Comparison of ENCODE assay signal across 14 cellular contexts in the genomic region with DNA sequence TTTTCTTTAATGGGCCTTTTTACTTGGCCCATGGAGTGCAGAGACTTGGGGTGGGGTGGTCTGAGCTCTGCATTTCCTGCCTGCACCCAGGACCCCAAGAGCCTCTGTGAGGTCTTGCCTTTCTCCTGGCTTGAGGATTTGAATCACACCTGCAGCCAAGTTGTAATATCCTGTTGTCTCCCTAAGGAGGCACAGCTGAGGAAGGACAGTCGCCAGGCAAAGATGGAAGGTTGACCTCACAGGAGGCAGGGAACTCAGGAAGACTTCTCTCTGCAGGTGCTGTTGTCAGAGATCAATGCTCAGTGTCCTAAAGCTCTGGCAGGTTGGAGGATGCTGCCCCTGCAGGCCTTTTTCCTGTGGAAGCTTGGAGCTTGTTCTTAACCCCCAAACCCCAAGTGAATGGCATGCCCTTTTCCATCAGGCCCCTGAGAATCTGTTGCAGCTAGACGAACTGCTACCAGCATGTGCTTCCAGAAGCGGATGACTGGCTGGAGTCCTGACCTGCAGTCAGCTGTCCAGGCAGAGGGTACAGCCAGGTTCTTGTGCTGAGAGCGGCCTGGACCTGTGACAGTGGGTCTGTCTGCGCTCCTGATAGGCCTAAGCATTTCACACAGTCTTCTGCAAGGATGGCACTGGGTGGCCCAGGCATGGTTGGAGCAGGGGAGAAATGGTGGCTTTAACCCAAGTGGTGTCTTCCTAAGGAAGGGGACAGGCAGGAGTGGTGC.
"Had no signal": no experiment of that assay in that cellular context is flagged by ENCODE, and none has a peak within 500 bp of the region (broad histone marks: within the 10 kb centered on the region; RNA-seq: fewer than 3 reads in every experiment).

No MANE protein-coding gene starts in this region.

- H3K36me3 ChIP-seq: colonic mucosa had no signal

- H3K9me3 ChIP-seq: colonic mucosa, gastroesophageal sphincter, suprapubic skin had no signal

- H3K27ac ChIP-seq: colonic mucosa, gastroesophageal sphincter, suprapubic skin had no signal

- ATAC-seq: gastroesophageal sphincter; sciatic nerve; stimulated activated naive CD8-positive, alpha-beta T cell treated with anti-CD3 and anti-CD28 coated beads, Interleukin-15, Interleukin-2, amounts not matched to agents 100 U/mL and 50 U/mL, for 24 hours had no signal

- H3K27me3 ChIP-seq: colonic mucosa, gastroesophageal sphincter, suprapubic skin had no signal

- H3K4me3 ChIP-seq: colonic mucosa, gastroesophageal sphincter, suprapubic skin had no signal

- DNase-seq: activated B cell treated with CpG ODN at 0.5 μM for 24 hours; activated CD4-positive, alpha-beta T cell treated with anti-CD3 and anti-CD28 coated beads, Interleukin-2, amount 10 ng/mL, durations not matched to agents 7 days and 5 days; activated T-cell treated with anti-CD3 and anti-CD28 coated beads, Interleukin-2, amount 50 U/mL, for 72 hours; effector memory CD4-positive, alpha-beta T cell; hippocampal formation; natural killer cell; nucleus accumbens; stimulated activated CD4-positive, alpha-beta T cell treated with anti-CD3 and anti-CD28 coated beads, Interleukin-2, amount 100 ng/mL, for 48 hours; stimulated activated naive CD8-positive, alpha-beta T cell treated with anti-CD3 and anti-CD28 coated beads, Interleukin-15, Interleukin-2, amounts not matched to agents 100 U/mL and 50 U/mL, for 24 hours; T-helper 2 cell had no signal

- H3K4me1 ChIP-seq: colonic mucosa, suprapubic skin had no signal
